In genomic region chr14:93914278-93914677, GRCh38 we compare ENCODE assay signal across 2 cellular contexts.
A peak's percentile ranks its signal among the peaks of the same experiment; 100 is the strongest.
TF ChIP-seq lines count a peak whose summit lies in the region.

No MANE protein-coding gene starts in this region.

TF ChIP-seq in GM12891, 5 proteins besides CTCF, POLR2A, EP300 and RAD21:
- TF ChIP-seq SPI1 (IDR thresholded peaks at IDR 0.05; ENCODE audit: low read depth, low read length) (peak; percentile 28; the same call in 1 of the 2 replicates), TAF1 (IDR thresholded peaks at IDR 0.05; ENCODE audit: low read depth, low read length) (no peak)

TF ChIP-seq in HepG2, 621 proteins besides CTCF, POLR2A, EP300 and RAD21 (continued from another document):
- no peak for TF ChIP-seq ZFP62 (CRISPR knock-in tag; IDR thresholded peaks at IDR 0.05)
- TF ChIP-seq ZBTB2 (CRISPR knock-in tag; IDR thresholded peaks at IDR 0.05; ENCODE audit: low read depth), result no peak
- no peak for TF ChIP-seq HNRNPH1 (optimal IDR thresholded peaks at IDR 0.05; ENCODE audit: low read depth, low read length)
- no peak for TF ChIP-seq ZBTB37 (CRISPR knock-in tag; IDR thresholded peaks at IDR 0.05)
- TF ChIP-seq FOXK1 (CRISPR knock-in tag; IDR thresholded peaks at IDR 0.05; ENCODE audit: borderline replicate concordance, low read depth), result no peak
- no peak for TF ChIP-seq ZNF484 (CRISPR knock-in tag; IDR thresholded peaks at IDR 0.05; ENCODE audit: borderline replicate concordance, low read depth)
- no peak for TF ChIP-seq ASH2L (IDR thresholded peaks at IDR 0.05; ENCODE audit: insufficient read length, low read depth, low read length)
